23 cellular contexts compared by ENCODE assay signal in genomic region chr5:96300986-96301385, GRCh38.
"Had no signal": no experiment of that assay in that cellular context is flagged by ENCODE, and none has a peak within 500 bp of the region (broad histone marks: within the 10 kb centered on the region; RNA-seq: fewer than 3 reads in every experiment).

No MANE protein-coding gene starts in this region.

- H3K4me3 Mint-ChIP-seq: neural crest cell had no signal

- H3K4me3 ChIP-seq: adrenal gland, breast epithelium, coronary artery, esophagus muscularis mucosa, heart right ventricle, left ventricle myocardium inferior, prostate gland, right atrium auricular region, thyroid gland had no signal

- H3K27me3 ChIP-seq: adrenal gland, breast epithelium, esophagus muscularis mucosa, heart right ventricle, right atrium auricular region, thyroid gland had no signal

- H3K27ac ChIP-seq: adrenal gland, breast epithelium, coronary artery, esophagus muscularis mucosa, heart right ventricle, left ventricle myocardium inferior, prostate gland, right atrium auricular region, thyroid gland, VCaP had no signal

- H3K27ac Mint-ChIP-seq: activated naive CD4-positive, alpha-beta T cell treated with anti-CD3 and anti-CD28 coated beads, Interleukin-2, amount 50 U/mL, for 72 hours had no signal

- H3K4me1 Mint-ChIP-seq: neural crest cell had no signal

- DNase-seq: activated CD4-positive, alpha-beta T cell treated with anti-CD3 and anti-CD28 coated beads, Interleukin-2, amount 50 U/mL, for 1 hour; activated CD4-positive, CD25-positive, alpha-beta regulatory T cell treated with anti-CD3 and anti-CD28 coated beads, Interleukin-2, amount 50 U/mL, for 72 hours; activated CD8-positive, alpha-beta memory T cell treated with anti-CD3 and anti-CD28 coated beads for 24 hours; activated CD8-positive, alpha-beta memory T cell treated with anti-CD3 and anti-CD28 coated beads, Interleukin-2, amount 50 U/mL, for 48 hours; activated effector memory CD4-positive, alpha-beta T cell treated with anti-CD3 and anti-CD28 coated beads, Interleukin-2, amount 50 U/mL, for 16 hours; activated T-cell treated with anti-CD3 and anti-CD28 coated beads, Interleukin-2, amount 50 U/mL, for 48 hours; adrenal gland; effector CD8-positive, alpha-beta T cell; heart right ventricle; kidney glomerular epithelial cell; left ventricle myocardium inferior; mammary epithelial cell; stimulated activated CD4-positive, alpha-beta T cell treated with anti-CD3 and anti-CD28 coated beads, Interleukin-2, amount 100 ng/mL, for 24 hours; stimulated activated naive CD4-positive, alpha-beta T cell treated with Interleukin-2 at 50 U/mL for 16 hours; thyroid gland had no signal

- ATAC-seq: activated naive CD4-positive, alpha-beta T cell treated with anti-CD3 and anti-CD28 coated beads, Interleukin-2, amount 50 U/mL, for 72 hours had no signal
